20 cellular contexts compared by ENCODE assay signal in genomic region chr15:88448991-88449461, GRCh38. TPM values are rescaled to one million over a fixed set of nuclear protein-coding genes. Genes with fewer than 3 reads are reported as not detected.
DNase-seq lines count a peak whose midpoint lies in the region; ATAC-seq and TF ChIP-seq lines count a peak whose summit lies in the region.
"Had no signal": no experiment of that assay in that cellular context is flagged by ENCODE, and none has a peak within 500 bp of the region (broad histone marks: within the 10 kb centered on the region; RNA-seq: fewer than 3 reads in every experiment).

No MANE protein-coding gene starts in this region.

- no peaks in the 10 kb centered on the region for H3K4me1 Mint-ChIP-seq in osteocyte (ENCODE audit: unreplicated experiment)

- H3K27ac ChIP-seq in neuronal stem cell (replicated peaks; ENCODE audit: low read length) = no peak overlapping the region
- no peak overlapping the region for H3K27ac ChIP-seq in gastroesophageal sphincter
- no peak overlapping the region for H3K27ac ChIP-seq in coronary artery
- H3K27ac ChIP-seq: HL-60 had no signal

- no peak overlapping the region for H3K14ac ChIP-seq in neuronal stem cell (ENCODE audit: low read length)

- H3K4ac ChIP-seq in neuronal stem cell (ENCODE audit: low read length) = no peak overlapping the region

- H2BK12ac ChIP-seq in neuronal stem cell (ENCODE audit: low read length) = no peak overlapping the region

- H3K9me3 Mint-ChIP-seq in osteocyte (ENCODE audit: unreplicated experiment) = peaks cover under 1% of the 10 kb centered on the region

- TF ChIP-seq POLR2A in gastroesophageal sphincter (IDR thresholded peaks at IDR 0.05) = no peak

- no peak overlapping the region for H4K8ac ChIP-seq in neuronal stem cell (ENCODE audit: low read depth, low read length)

- no peak overlapping the region for H3K27ac Mint-ChIP-seq in osteocyte (ENCODE audit: unreplicated experiment)
- H3K27ac Mint-ChIP-seq: B cell; CD14-positive monocyte; CD8-positive, alpha-beta memory T cell; IgD-negative memory B cell had no signal

- WGBS in neuronal stem cell (ENCODE audit: extremely low coverage in 2 of 2, insufficient read length in 2 of 2, insufficient replicate concordance in 1 of 2), 2 donors = no CpG with 5 or more reads among the region's 5 CpGs
- no CpG with 5 or more reads among the region's 5 CpGs for WGBS in gastroesophageal sphincter (ENCODE audit: low coverage in 1 of 2), 2 donors

- H3K4me2 ChIP-seq in neuronal stem cell (ENCODE audit: insufficient read depth, low read length, poor library complexity, severe bottlenecking) = no peak overlapping the region

- H2BK120ac ChIP-seq in neuronal stem cell (ENCODE audit: low read depth, low read length) = no peak overlapping the region

- TF ChIP-seq CTCF in osteocyte (IDR thresholded peaks at IDR 0.05) = no peak
- TF ChIP-seq CTCF in gastroesophageal sphincter (IDR thresholded peaks at IDR 0.05) = no peak
- no peak for TF ChIP-seq CTCF in coronary artery (IDR thresholded peaks at IDR 0.05)

- H3K4me1 ChIP-seq in neuronal stem cell (ENCODE audit: control insufficient read depth in 2 of 2, insufficient read depth in 1 of 2, low read depth in 1 of 2, low read length in 2 of 2) (no peaks in the 10 kb centered on the region), gastroesophageal sphincter (no peaks in the 10 kb centered on the region)

- H3K4me3 ChIP-seq in neuronal stem cell (ENCODE audit: low read length in 2 of 2) (no peak overlapping the region), gastroesophageal sphincter (no peak overlapping the region), coronary artery (no peak overlapping the region)

- H3K9ac ChIP-seq in neuronal stem cell (ENCODE audit: low read depth, low read length, poor library complexity) = no peak overlapping the region

- in situ Hi-C loops in G401 (cut with HindIII; ENCODE audit: low sequenced_read_pairs) = no loop called here

- DNase-seq in G401 (ENCODE audit: low spot score) (peak; percentile 87), NCI-H82 treated with DMSO at 0.1 percent for 48 hours (lab: John Stamatoyannopoulos, UW; ENCODE audit: unreplicated experiment) (peak; percentile 97), cerebellar cortex (ENCODE audit: low spot score) (peak; percentile 81), osteocyte (ENCODE audit: extremely low spot score, unreplicated experiment) (peak; percentile 71), neuronal stem cell (ENCODE audit: low spot score) (no peak), coronary artery (ENCODE audit: low spot score) (no peak)
- DNase-seq: CD8-positive, alpha-beta memory T cell; DMS153; DND-41; NCI-H1092; NCI-H1417 treated with DMSO at 0.1 percent for 48 hours; NCI-H187 treated with DMSO at 0.1 percent for 48 hours; NCI-H446 treated with DMSO at 0.1 percent for 48 hours; SIG-M5 had no signal

- H3K9me3 ChIP-seq in neuronal stem cell (replicated peaks in 1 of 2; ENCODE audit: control insufficient read depth in 2 of 2, insufficient read depth in 1 of 2, low read depth in 1 of 2, low read length in 2 of 2) (no peaks in the 10 kb centered on the region), gastroesophageal sphincter (peaks cover 0 to 6% (median 0%) of the 10 kb centered on the region in 3 donors)

- no peak overlapping the region for H2AK5ac ChIP-seq in neuronal stem cell (ENCODE audit: low read depth, low read length)

- H3K36me3 ChIP-seq in neuronal stem cell (replicated peaks in 1 of 2; ENCODE audit: control insufficient read depth in 2 of 2, insufficient read depth in 2 of 2, low read length in 2 of 2) (no peaks in the 10 kb centered on the region), gastroesophageal sphincter (no peaks in the 10 kb centered on the region)

- TF ChIP-seq EP300 in gastroesophageal sphincter (IDR thresholded peaks at IDR 0.05) = no peak

- H2BK5ac ChIP-seq in neuronal stem cell (ENCODE audit: low read length) = no peak overlapping the region

- no peak overlapping the region for H4K91ac ChIP-seq in neuronal stem cell (ENCODE audit: low read depth, low read length, poor library complexity)

- no peak for ATAC-seq in GM19328 (IDR thresholded peaks at IDR 0.05; ENCODE audit: unreplicated experiment)
- no peak for ATAC-seq in gastroesophageal sphincter

- peaks cover 26% of the 10 kb centered on the region for H3K27me3 Mint-ChIP-seq in osteocyte (ENCODE audit: unreplicated experiment)

- H3K27me3 ChIP-seq in neuronal stem cell (ENCODE audit: control insufficient read depth in 3 of 3, insufficient read depth in 3 of 3, low read depth in 1 of 3, low read length in 3 of 3) (peaks cover 0 to 20% (median 0%) of the 10 kb centered on the region in 3 experiments), gastroesophageal sphincter (peaks cover 13% of the 10 kb centered on the region)

- H3K23ac ChIP-seq in neuronal stem cell (ENCODE audit: low read depth, low read length, poor library complexity) = no peak overlapping the region

- no peak overlapping the region for H2BK15ac ChIP-seq in neuronal stem cell (ENCODE audit: low read length)

- no peak overlapping the region for H3K4me3 Mint-ChIP-seq in osteocyte (ENCODE audit: unreplicated experiment)
- H3K4me3 Mint-ChIP-seq: B cell; CD14-positive monocyte; CD8-positive, alpha-beta memory T cell; IgD-negative memory B cell had no signal

- H2AFZ ChIP-seq in neuronal stem cell (ENCODE audit: low read length) = no peak overlapping the region

- no peak overlapping the region for H3K18ac ChIP-seq in neuronal stem cell (ENCODE audit: low read length)

- H3K36me3 Mint-ChIP-seq in osteocyte (ENCODE audit: unreplicated experiment) = no peaks in the 10 kb centered on the region
- H3K36me3 Mint-ChIP-seq: CD14-positive monocyte; CD8-positive, alpha-beta memory T cell; IgD-negative memory B cell had no signal

- no peaks in the 10 kb centered on the region for H3K79me1 ChIP-seq in neuronal stem cell (ENCODE audit: low read depth, low read length)

RNA-seq across cellular contexts. Expression of gene MRPL46, which starts 18.2 kb away (rescaled TPM):
- total RNA-seq in G401 (2014; rRNA removed; shearing (Covaris generic)) = 54.4 and 61.8 TPM in 2 replicates
- total RNA-seq in osteocyte (17.0 and 20.4 TPM in 2 replicates), gastroesophageal sphincter (10 to 100 TPM; 22.6 to 26.9 (median 22.9) TPM)
- polyA plus RNA-seq in neuronal stem cell (2013, experiment 1 of 2) = 26.2 TPM
- polyA plus RNA-seq in neuronal stem cell (2013, experiment 2 of 2) = 25.7 TPM

RNA-seq across cellular contexts. Expression of gene MRPS11, which starts 18.5 kb away (rescaled TPM):
- 63.9 and 88.1 TPM in 2 replicates for total RNA-seq in G401 (2014; rRNA removed; shearing (Covaris generic))
- total RNA-seq in osteocyte (41.9 and 51.0 TPM in 2 replicates), gastroesophageal sphincter (10 to 100 TPM; 19.5 to 27.5 (median 25.7) TPM)
- polyA plus RNA-seq in neuronal stem cell (2013, experiment 1 of 2) = 31.3 TPM
- polyA plus RNA-seq in neuronal stem cell (2013, experiment 2 of 2) = 29.5 TPM

Comparison
In these comparisons a context has a peak if more than half of its experiments do, and no peak if none do; other contexts are left out.
1. DNase-seq: peak in G401 (single experiment), NCI-H82 treated with DMSO at 0.1 percent for 48 hours (single experiment), cerebellar cortex (single experiment) and osteocyte (single experiment); none in neuronal stem cell (single experiment) and coronary artery (single experiment).